Comparison of ENCODE assay signal across 1 cellular context in the genomic region with DNA sequence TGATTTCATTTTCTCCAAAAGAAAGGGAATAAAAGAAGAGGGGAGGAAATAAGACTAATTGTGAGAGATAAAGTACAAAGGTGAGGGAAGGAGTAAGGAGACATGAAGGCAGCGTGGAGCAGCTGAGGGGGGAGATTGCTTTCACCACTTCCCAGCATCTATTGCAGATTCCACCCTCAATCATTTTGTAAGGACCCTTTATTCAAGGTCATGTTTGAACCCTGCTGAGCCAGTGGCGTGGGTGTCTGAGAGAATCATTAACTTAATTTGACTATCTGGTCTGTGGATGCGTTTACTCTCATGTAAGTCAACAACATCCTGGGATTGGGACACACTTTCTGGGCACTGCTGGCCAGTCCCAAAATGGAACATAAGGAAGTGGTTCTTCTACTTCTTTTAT. TPM values are rescaled to one million over a fixed set of nuclear protein-coding genes. Genes with fewer than 3 reads are reported as not detected.
"Had no signal": no experiment of that assay in that cellular context is flagged by ENCODE, and none has a peak within 500 bp of the region (broad histone marks: within the 10 kb centered on the region; RNA-seq: fewer than 3 reads in every experiment).

A gene (plus strand): TSS at position 297 of the 400 bp plus-strand sequence. CDS start 67 bp downstream, at position 364.

RNA-seq across cellular contexts. Expression of the gene that starts here (rescaled TPM):
- total RNA-seq: kidney had no signal
